Comparison of ENCODE assay signal across 8 cellular contexts in the genomic region with DNA sequence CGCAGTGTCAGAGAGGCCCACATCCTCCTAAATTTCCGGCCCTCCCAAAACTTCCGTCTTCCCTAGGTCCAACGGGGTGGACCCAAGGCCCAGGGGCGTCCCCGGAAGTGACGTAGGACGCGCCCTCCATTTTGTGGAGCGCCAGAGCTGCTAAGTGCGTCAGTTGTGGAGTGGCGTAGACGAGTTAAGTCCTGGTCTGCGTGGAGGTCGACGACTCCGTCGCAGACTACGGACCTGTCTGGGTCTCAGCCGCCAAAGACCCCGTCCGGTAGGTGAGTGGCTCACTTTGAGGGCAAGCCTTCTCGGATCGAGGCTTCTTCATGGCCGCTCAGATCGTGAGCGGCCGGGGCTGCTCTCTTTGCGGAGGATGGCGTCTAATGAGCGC. TPM values are rescaled to one million over a fixed set of nuclear protein-coding genes. Genes with fewer than 3 reads are reported as not detected.
DNase-seq lines count a peak whose midpoint lies in the region; ATAC-seq and TF ChIP-seq lines count a peak whose summit lies in the region.

TSS of gene SRSF5 (plus strand) at position 159 of the 385 bp plus-strand sequence. CDS start 1,015 bp downstream, outside the sequence.

- peak; percentile 83 for ATAC-seq in GM21529 (IDR thresholded peaks at IDR 0.05; ENCODE audit: unreplicated experiment)

- H3K27me3 ChIP-seq in mononuclear cell (ENCODE audit: insufficient read depth, low read length): no peaks in the 10 kb centered on the region

- TF ChIP-seq CTCF in epithelial cell of esophagus (IDR thresholded peaks at IDR 0.05; ENCODE audit: insufficient read depth, low read depth, low read length, missing control alignments): no peak

- peak within 1 kb of the TSS; percentile 99 to 100 (median 99) for H3K4me3 Mint-ChIP-seq in IgD-negative memory B cell

- H3K27ac Mint-ChIP-seq in IgD-negative memory B cell: peak within 1 kb of the TSS; percentile 100

- DNase-seq in DMS 273 treated with DMSO at 0.1 percent for 48 hours (lab: John Stamatoyannopoulos, UW): peak; percentile 94
- peak; percentile 75 for DNase-seq in OCI-M2 (lab: John Stamatoyannopoulos, UW; ENCODE audit: unreplicated experiment)
- DNase-seq in activated T-cell treated with anti-CD3 and anti-CD28 coated beads for 4 hours: peak; percentile 90
- DNase-seq in epithelial cell of esophagus (ENCODE audit: low read depth): peak; percentile 95
- peak; percentile 89 to 90 for DNase-seq in stimulated activated CD8-positive, alpha-beta memory T cell treated with anti-CD3 and anti-CD28 coated beads, Interleukin-4, amount 100 ng/mL, for 1 hour (ENCODE audit: low read depth in 2 of 2, low spot score in 1 of 2)

- H3K9me3 ChIP-seq in mononuclear cell (ENCODE audit: low read depth, low read length): no peaks in the 10 kb centered on the region

- H3K4me1 Mint-ChIP-seq in IgD-negative memory B cell: peaks cover 22 to 40% (median 36%) of the 10 kb centered on the region in 3 donors

- peaks cover 31% of the 10 kb centered on the region for H3K4me1 ChIP-seq in mononuclear cell (ENCODE audit: insufficient read depth, low read length)

- H3K36me3 Mint-ChIP-seq in IgD-negative memory B cell: peaks cover 11% of the 10 kb centered on the region

- peaks cover 0 to 3% (median 0%) of the 10 kb centered on the region in 3 donors for H3K9me3 Mint-ChIP-seq in IgD-negative memory B cell

- H3K4me3 ChIP-seq in epithelial cell of esophagus (ENCODE audit: low read length): peak within 1 kb of the TSS; percentile 99
- peak within 1 kb of the TSS; percentile 100 for H3K4me3 ChIP-seq in mononuclear cell (ENCODE audit: low read length)

- no peaks in the 10 kb centered on the region for H3K27me3 Mint-ChIP-seq in IgD-negative memory B cell

RNA-seq across cellular contexts. Expression of gene SRSF5, which starts in this region (rescaled TPM):
- polyA plus RNA-seq in IgD-negative memory B cell: 1,200 TPM
- 920 TPM for total RNA-seq in mononuclear cell

Comparison
In these comparisons a context has a peak if more than half of its experiments do, and no peak if none do; other contexts are left out.
1. Peak in every context shown above with its lines: DNase-seq, ATAC-seq and H3K4me3 ChIP-seq.